Comparison of ENCODE assay signal across 8 cellular contexts in the genomic region with DNA sequence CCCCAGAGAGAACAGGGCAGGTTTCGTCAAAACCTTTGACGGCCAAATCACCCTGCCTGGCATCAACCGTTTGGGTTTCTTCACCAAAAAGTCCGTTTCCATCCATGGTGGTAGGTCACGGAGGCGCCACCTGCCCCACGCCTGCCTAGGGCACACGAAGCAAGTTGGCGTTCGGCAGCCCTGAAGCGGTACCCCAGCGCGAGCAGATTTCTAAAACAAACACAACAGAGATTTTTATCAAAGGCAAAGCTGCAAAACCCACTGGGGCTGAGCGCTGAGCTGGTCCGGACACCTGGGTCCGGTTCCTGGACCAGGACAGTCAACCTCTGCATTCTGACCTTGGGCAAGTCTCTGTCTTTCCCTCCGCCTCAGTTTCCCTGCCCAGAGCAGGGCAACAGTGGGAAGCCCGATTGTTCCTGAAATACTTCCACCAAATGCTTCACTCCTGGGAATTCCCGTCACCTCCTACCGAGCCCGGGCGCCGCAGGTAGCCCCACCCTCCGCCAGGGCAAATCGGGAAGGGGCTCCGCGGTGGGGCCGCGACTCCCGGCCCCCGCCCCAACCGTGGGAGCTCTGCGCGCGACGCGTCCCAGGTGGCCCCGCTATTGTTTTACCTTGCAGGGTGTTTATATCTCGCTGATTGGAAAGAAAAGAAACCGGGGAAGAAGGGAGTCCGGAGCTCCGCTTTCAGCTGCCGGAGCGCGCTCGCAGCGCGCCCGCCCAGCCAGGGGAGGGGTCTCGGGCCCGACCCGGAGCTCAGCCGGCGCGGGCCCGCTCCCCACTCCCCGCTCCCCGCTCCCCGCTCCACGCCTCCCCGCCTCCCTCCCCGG. TPM values are rescaled to one million over a fixed set of nuclear protein-coding genes. Genes with fewer than 3 reads are reported as not detected.
DNase-seq lines count a peak whose midpoint lies in the region; ATAC-seq and TF ChIP-seq lines count a peak whose summit lies in the region.

No MANE protein-coding gene starts in this region.

- no peaks in the 10 kb centered on the region for H3K9me3 Mint-ChIP-seq in T-helper 1 cell treated with Interleukin-12 subunit alpha and Interleukin-12 subunit beta and Interleukin-4 antibody, amounts not matched to agents 30 μg/mL and 1 μg/mL, for 36 hours
- H3K9me3 Mint-ChIP-seq in memory B cell, result no peaks in the 10 kb centered on the region

- H3K4me1 ChIP-seq in colonic mucosa (no peaks in the 10 kb centered on the region), upper lobe of right lung (peaks cover 10% of the 10 kb centered on the region)

- ATAC-seq in memory B cell (ENCODE audit: low read depth), result peak; percentile 44
- ATAC-seq in upper lobe of right lung, result peak; percentile 29

- H3K36me3 ChIP-seq in colonic mucosa (no peaks in the 10 kb centered on the region), upper lobe of right lung (no peaks in the 10 kb centered on the region)

- H3K9me3 ChIP-seq in colonic mucosa (no peaks in the 10 kb centered on the region), upper lobe of right lung (no peaks in the 10 kb centered on the region)

- H3K27me3 Mint-ChIP-seq in T-helper 1 cell treated with Interleukin-12 subunit alpha and Interleukin-12 subunit beta and Interleukin-4 antibody, amounts not matched to agents 30 μg/mL and 1 μg/mL, for 36 hours (ENCODE audit: low read depth), result peaks cover 72% of the 10 kb centered on the region
- H3K27me3 Mint-ChIP-seq in memory B cell, result peaks cover 21% of the 10 kb centered on the region

- no peaks in the 10 kb centered on the region for H3K36me3 Mint-ChIP-seq in T-helper 1 cell treated with Interleukin-12 subunit alpha and Interleukin-12 subunit beta and Interleukin-4 antibody, amounts not matched to agents 30 μg/mL and 1 μg/mL, for 36 hours (ENCODE audit: low read depth)
- H3K36me3 Mint-ChIP-seq in memory B cell, result no peaks in the 10 kb centered on the region

- H3K4me3 ChIP-seq in colonic mucosa, result peak overlapping the region; percentile 56
- peak overlapping the region; percentile 68 for H3K4me3 ChIP-seq in upper lobe of right lung

- H3K27me3 ChIP-seq in colonic mucosa, result no peaks in the 10 kb centered on the region
- peaks cover 9% of the 10 kb centered on the region for H3K27me3 ChIP-seq in upper lobe of right lung

- peak overlapping the region; percentile 76 for H3K4me3 Mint-ChIP-seq in T-helper 1 cell treated with Interleukin-12 subunit alpha and Interleukin-12 subunit beta and Interleukin-4 antibody, amounts not matched to agents 30 μg/mL and 1 μg/mL, for 36 hours
- H3K4me3 Mint-ChIP-seq in memory B cell, result peak overlapping the region; percentile 65

- peak overlapping the region; percentile 63 to 80 for H3K9ac ChIP-seq in colonic mucosa (ENCODE audit: low read depth in 2 of 2, low read length in 2 of 2)

- H3K27ac ChIP-seq in colonic mucosa (peak overlapping the region; percentile 37), upper lobe of right lung (no peak overlapping the region)

- no peak for DNase-seq in T-helper 1 cell
- peak; percentile 53 for DNase-seq in NCI-H526 treated with DMSO at 0.1 percent for 48 hours (lab: John Stamatoyannopoulos, UW)
- DNase-seq in colonic mucosa, result peak; percentile 47
- no peak for DNase-seq in memory B cell (ENCODE audit: low spot score in 2 of 2)
- peak; percentile 68 for DNase-seq in upper lobe of right lung
- DNase-seq in KG1 (lab: John Stamatoyannopoulos, UW), result no peak
- no peak for DNase-seq in HuH-7 (ENCODE audit: low spot score)

- intact Hi-C loops in colonic mucosa (cut with DNase I) (no loop called here), upper lobe of right lung (cut with DNase I) (no loop called here)

- peaks cover 7% of the 10 kb centered on the region for H3K4me1 Mint-ChIP-seq in T-helper 1 cell treated with Interleukin-12 subunit alpha and Interleukin-12 subunit beta and Interleukin-4 antibody, amounts not matched to agents 30 μg/mL and 1 μg/mL, for 36 hours (ENCODE audit: low read depth)
- H3K4me1 Mint-ChIP-seq in memory B cell, result peaks cover 4% of the 10 kb centered on the region

- no peak for TF ChIP-seq CTCF in colonic mucosa (IDR thresholded peaks at IDR 0.05)
- TF ChIP-seq CTCF in upper lobe of right lung (IDR thresholded peaks at IDR 0.05), result no peak

- no peak overlapping the region for H3K27ac Mint-ChIP-seq in T-helper 1 cell treated with Interleukin-12 subunit alpha and Interleukin-12 subunit beta and Interleukin-4 antibody, amounts not matched to agents 30 μg/mL and 1 μg/mL, for 36 hours
- no peak overlapping the region for H3K27ac Mint-ChIP-seq in memory B cell

RNA-seq across cellular contexts. Expression of a gene that starts 0.6 kb away (rescaled TPM):
- total RNA-seq in colonic mucosa (10 to 100 TPM; 21.4 to 30.6 TPM), upper lobe of right lung (20.1 TPM)

Comparison
In these comparisons a context has a peak if more than half of its experiments do, and no peak if none do; other contexts are left out.
1. DNase-seq: peak in NCI-H526 treated with DMSO at 0.1 percent for 48 hours (single experiment), colonic mucosa (single experiment) and upper lobe of right lung (single experiment); none in T-helper 1 cell (0 of 5), memory B cell (0 of 2), KG1 (single experiment) and HuH-7 (single experiment).